ENCODE assay signal across 1 cellular context in the genomic region with DNA sequence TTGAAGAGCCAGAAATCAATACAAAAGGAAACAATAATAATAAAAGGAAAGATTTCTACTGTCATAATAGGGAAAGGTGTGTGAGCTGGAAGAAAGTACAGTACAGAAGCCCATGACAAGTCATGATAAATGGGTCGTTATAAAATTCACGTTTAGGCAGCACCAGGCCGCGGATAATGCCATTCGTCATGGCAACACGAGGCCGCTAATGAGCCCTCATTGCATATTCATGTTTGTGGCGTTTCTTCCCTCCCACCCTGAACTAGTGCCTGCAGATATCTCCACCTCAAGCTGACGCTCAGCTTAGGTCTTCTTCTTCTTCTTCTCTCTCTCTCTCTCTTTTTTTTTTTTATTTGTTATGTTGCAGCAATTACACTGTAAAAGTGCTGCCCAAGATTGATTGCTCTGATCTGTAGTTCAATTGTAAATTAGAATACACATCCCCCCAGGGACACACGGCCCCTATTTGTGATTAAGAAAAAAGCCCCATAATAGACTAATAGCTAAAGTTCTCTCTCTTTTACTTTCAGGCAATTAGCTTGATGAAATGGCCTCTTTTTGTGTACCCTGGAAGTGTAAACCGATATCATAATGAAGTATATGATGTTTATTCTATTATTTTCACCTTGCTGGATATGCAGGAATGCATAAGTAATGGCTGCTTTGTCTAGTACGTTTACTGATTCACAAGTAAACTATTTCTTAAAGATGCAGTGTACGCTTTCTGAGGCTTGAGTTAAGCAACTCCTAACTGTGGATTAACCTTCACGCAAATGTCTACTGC.
TF ChIP-seq lines count a peak whose summit lies in the region.

No MANE protein-coding gene starts in this region.

TF ChIP-seq in HEK293, 187 proteins besides CTCF, POLR2A, EP300 and RAD21 (continued from another document):
- TF ChIP-seq, protein P1, sequence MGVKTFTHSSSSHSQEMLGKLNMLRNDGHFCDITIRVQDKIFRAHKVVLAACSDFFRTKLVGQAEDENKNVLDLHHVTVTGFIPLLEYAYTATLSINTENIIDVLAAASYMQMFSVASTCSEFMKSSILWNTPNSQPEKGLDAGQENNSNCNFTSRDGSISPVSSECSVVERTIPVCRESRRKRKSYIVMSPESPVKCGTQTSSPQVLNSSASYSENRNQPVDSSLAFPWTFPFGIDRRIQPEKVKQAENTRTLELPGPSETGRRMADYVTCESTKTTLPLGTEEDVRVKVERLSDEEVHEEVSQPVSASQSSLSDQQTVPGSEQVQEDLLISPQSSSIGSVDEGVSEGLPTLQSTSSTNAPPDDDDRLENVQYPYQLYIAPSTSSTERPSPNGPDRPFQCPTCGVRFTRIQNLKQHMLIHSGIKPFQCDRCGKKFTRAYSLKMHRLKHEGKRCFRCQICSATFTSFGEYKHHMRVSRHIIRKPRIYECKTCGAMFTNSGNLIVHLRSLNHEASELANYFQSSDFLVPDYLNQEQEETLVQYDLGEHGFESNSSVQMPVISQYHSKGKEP (tag by site-specific recombination; IDR thresholded peaks at IDR 0.05) = peak; percentile 64; the same call in 1 of the 2 replicates
- TF ChIP-seq WT1 (tag by site-specific recombination; IDR thresholded peaks at IDR 0.05) = peak; percentile 75
